1 cellular context compared by ENCODE assay signal in the genomic region with DNA sequence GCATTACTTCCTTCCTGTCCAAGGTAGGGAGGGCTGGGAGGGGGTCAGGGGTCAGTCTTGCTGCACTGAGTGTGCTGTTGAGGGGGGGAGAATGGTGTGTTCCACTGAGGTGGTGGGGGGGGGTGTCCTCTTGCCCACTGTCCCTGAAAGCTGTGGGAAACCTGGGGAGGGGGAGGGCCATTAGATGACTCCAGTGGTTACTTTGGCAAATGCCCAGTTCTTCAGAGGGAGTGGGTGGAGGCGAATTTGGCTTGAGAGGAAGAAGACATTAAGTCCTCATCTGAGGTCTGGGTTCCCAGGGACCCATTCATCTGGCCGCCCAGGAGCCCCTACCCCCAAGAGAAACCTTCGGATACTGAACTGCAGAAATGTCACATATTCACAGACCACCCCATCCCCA.
TF ChIP-seq lines count a peak whose summit lies in the region.

No MANE protein-coding gene starts in this region.

TF ChIP-seq in HEK293, 187 proteins besides CTCF, POLR2A, EP300 and RAD21 (continued from another document):
- TF ChIP-seq, protein P1, sequence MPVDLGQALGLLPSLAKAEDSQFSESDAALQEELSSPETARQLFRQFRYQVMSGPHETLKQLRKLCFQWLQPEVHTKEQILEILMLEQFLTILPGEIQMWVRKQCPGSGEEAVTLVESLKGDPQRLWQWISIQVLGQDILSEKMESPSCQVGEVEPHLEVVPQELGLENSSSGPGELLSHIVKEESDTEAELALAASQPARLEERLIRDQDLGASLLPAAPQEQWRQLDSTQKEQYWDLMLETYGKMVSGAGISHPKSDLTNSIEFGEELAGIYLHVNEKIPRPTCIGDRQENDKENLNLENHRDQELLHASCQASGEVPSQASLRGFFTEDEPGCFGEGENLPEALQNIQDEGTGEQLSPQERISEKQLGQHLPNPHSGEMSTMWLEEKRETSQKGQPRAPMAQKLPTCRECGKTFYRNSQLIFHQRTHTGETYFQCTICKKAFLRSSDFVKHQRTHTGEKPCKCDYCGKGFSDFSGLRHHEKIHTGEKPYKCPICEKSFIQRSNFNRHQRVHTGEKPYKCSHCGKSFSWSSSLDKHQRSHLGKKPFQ (tag by site-specific recombination; IDR thresholded peaks at IDR 0.05) = no peak
- TF ChIP-seq ZNF623 (tag by site-specific recombination; IDR thresholded peaks at IDR 0.05) (no peak), EGR2 (tag by site-specific recombination; IDR thresholded peaks at IDR 0.05; ENCODE audit: low read depth) (peak; percentile 40; the same call in 1 of the 2 replicates)
